2 cellular contexts compared by ENCODE assay signal in the genomic region with DNA sequence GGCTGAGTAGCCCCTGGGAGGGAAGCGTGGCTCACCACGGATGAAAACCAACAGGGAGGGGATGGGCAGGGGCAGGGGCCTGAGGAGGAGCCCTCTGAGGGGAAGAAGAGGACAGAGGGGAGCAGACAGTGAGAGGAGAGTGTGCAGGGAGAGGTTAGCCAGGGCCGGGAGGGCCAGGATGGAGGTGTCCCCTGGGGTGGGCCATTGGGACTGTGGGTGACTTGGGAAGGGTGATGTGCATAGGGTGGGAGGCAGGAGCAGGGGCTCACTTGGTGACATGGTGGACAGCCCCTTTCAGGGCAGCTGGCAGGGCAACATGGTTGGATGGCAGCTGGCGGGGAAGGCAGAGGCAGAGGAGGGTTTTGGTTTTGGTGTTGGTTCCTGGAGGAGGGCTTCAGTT.
TF ChIP-seq lines count a peak whose summit lies in the region.

No MANE protein-coding gene starts in this region.

TF ChIP-seq in GM23338, 12 proteins besides CTCF, POLR2A, EP300 and RAD21 (continues in another document):
- TF ChIP-seq, protein P1, sequence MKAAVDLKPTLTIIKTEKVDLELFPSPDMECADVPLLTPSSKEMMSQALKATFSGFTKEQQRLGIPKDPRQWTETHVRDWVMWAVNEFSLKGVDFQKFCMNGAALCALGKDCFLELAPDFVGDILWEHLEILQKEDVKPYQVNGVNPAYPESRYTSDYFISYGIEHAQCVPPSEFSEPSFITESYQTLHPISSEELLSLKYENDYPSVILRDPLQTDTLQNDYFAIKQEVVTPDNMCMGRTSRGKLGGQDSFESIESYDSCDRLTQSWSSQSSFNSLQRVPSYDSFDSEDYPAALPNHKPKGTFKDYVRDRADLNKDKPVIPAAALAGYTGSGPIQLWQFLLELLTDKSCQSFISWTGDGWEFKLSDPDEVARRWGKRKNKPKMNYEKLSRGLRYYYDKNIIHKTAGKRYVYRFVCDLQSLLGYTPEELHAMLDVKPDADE (IDR thresholded peaks at IDR 0.05): no peak
- no peak for TF ChIP-seq NANOG (IDR thresholded peaks at IDR 0.05; ENCODE audit: borderline replicate concordance)
- no peak for TF ChIP-seq CREB1 (CRISPR knock-in tag; IDR thresholded peaks at IDR 0.05; ENCODE audit: low read depth)
- no peak for TF ChIP-seq ZNF331 (CRISPR knock-in tag; IDR thresholded peaks at IDR 0.05; ENCODE audit: low read depth)
- no peak for TF ChIP-seq EZH2 (IDR thresholded peaks at IDR 0.05; ENCODE audit: low read depth, unreplicated experiment)
- TF ChIP-seq, protein P2, sequence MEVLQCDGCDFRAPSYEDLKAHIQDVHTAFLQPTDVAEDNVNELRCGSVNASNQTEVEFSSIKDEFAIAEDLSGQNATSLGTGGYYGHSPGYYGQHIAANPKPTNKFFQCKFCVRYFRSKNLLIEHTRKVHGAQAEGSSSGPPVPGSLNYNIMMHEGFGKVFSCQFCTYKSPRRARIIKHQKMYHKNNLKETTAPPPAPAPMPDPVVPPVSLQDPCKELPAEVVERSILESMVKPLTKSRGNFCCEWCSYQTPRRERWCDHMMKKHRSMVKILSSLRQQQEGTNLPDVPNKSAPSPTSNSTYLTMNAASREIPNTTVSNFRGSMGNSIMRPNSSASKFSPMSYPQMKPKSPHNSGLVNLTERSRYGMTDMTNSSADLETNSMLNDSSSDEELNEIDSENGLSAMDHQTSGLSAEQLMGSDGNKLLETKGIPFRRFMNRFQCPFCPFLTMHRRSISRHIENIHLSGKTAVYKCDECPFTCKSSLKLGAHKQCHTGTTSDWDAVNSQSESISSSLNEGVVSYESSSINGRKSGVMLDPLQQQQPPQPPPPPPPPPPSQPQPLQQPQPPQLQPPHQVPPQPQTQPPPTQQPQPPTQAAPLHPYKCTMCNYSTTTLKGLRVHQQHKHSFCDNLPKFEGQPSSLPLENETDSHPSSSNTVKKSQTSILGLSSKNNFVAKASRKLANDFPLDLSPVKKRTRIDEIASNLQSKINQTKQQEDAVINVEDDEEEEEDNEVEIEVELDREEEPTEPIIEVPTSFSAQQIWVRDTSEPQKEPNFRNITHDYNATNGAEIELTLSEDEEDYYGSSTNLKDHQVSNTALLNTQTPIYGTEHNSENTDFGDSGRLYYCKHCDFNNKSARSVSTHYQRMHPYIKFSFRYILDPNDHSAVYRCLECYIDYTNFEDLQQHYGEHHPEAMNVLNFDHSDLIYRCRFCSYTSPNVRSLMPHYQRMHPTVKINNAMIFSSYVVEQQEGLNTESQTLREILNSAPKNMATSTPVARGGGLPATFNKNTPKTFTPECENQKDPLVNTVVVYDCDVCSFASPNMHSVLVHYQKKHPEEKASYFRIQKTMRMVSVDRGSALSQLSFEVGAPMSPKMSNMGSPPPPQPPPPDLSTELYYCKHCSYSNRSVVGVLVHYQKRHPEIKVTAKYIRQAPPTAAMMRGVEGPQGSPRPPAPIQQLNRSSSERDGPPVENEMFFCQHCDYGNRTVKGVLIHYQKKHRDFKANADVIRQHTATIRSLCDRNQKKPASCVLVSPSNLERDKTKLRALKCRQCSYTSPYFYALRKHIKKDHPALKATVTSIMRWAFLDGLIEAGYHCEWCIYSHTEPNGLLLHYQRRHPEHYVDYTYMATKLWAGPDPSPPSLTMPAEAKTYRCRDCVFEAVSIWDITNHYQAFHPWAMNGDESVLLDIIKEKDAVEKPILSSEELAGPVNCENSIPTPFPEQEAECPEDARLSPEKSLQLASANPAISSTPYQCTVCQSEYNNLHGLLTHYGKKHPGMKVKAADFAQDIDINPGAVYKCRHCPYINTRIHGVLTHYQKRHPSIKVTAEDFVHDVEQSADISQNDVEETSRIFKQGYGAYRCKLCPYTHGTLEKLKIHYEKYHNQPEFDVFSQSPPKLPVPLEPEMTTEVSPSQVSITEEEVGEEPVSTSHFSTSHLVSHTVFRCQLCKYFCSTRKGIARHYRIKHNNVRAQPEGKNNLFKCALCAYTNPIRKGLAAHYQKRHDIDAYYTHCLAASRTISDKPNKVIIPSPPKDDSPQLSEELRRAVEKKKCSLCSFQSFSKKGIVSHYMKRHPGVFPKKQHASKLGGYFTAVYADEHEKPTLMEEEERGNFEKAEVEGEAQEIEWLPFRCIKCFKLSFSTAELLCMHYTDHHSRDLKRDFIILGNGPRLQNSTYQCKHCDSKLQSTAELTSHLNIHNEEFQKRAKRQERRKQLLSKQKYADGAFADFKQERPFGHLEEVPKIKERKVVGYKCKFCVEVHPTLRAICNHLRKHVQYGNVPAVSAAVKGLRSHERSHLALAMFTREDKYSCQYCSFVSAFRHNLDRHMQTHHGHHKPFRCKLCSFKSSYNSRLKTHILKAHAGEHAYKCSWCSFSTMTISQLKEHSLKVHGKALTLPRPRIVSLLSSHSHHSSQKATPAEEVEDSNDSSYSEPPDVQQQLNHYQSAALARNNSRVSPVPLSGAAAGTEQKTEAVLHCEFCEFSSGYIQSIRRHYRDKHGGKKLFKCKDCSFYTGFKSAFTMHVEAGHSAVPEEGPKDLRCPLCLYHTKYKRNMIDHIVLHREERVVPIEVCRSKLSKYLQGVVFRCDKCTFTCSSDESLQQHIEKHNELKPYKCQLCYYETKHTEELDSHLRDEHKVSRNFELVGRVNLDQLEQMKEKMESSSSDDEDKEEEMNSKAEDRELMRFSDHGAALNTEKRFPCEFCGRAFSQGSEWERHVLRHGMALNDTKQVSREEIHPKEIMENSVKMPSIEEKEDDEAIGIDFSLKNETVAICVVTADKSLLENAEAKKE (CRISPR knock-in tag; IDR thresholded peaks at IDR 0.05): no peak
- no peak for TF ChIP-seq POLR2AphosphoS5 (IDR thresholded peaks at IDR 0.05; ENCODE audit: low read depth)
- no peak for TF ChIP-seq ZNF114 (CRISPR knock-in tag; IDR thresholded peaks at IDR 0.05)
- no peak for TF ChIP-seq EZH2phosphoT487 (IDR thresholded peaks at IDR 0.05; ENCODE audit: unreplicated experiment)
- TF ChIP-seq, protein P3, sequence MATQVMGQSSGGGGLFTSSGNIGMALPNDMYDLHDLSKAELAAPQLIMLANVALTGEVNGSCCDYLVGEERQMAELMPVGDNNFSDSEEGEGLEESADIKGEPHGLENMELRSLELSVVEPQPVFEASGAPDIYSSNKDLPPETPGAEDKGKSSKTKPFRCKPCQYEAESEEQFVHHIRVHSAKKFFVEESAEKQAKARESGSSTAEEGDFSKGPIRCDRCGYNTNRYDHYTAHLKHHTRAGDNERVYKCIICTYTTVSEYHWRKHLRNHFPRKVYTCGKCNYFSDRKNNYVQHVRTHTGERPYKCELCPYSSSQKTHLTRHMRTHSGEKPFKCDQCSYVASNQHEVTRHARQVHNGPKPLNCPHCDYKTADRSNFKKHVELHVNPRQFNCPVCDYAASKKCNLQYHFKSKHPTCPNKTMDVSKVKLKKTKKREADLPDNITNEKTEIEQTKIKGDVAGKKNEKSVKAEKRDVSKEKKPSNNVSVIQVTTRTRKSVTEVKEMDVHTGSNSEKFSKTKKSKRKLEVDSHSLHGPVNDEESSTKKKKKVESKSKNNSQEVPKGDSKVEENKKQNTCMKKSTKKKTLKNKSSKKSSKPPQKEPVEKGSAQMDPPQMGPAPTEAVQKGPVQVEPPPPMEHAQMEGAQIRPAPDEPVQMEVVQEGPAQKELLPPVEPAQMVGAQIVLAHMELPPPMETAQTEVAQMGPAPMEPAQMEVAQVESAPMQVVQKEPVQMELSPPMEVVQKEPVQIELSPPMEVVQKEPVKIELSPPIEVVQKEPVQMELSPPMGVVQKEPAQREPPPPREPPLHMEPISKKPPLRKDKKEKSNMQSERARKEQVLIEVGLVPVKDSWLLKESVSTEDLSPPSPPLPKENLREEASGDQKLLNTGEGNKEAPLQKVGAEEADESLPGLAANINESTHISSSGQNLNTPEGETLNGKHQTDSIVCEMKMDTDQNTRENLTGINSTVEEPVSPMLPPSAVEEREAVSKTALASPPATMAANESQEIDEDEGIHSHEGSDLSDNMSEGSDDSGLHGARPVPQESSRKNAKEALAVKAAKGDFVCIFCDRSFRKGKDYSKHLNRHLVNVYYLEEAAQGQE (IDR thresholded peaks at IDR 0.05; ENCODE audit: unreplicated experiment): no peak

TF ChIP-seq in H1, 55 proteins besides CTCF, POLR2A, EP300 and RAD21:
- TF ChIP-seq FOSL1 (IDR thresholded peaks at IDR 0.05; ENCODE audit: insufficient read depth, low read depth, low read length) (no peak), TAF7 (optimal IDR thresholded peaks at IDR 0.05; ENCODE audit: borderline replicate concordance, low read depth, low read length) (no peak), ZNF274 (IDR thresholded peaks at IDR 0.05; ENCODE audit: borderline replicate concordance, extremely low read depth, low read length) (no peak), SRF (IDR thresholded peaks at IDR 0.05; ENCODE audit: low read depth, low read length) (no peak), SIN3A (conservative IDR thresholded peaks at IDR 0.05 in 1 of 2, IDR thresholded peaks at IDR 0.05 in 1 of 2; ENCODE audit: low read depth in 1 of 2, low read length in 2 of 2) (no peak), TAF1 (IDR thresholded peaks at IDR 0.05; ENCODE audit: low read depth, low read length) (no peak)
